In the genomic region with DNA sequence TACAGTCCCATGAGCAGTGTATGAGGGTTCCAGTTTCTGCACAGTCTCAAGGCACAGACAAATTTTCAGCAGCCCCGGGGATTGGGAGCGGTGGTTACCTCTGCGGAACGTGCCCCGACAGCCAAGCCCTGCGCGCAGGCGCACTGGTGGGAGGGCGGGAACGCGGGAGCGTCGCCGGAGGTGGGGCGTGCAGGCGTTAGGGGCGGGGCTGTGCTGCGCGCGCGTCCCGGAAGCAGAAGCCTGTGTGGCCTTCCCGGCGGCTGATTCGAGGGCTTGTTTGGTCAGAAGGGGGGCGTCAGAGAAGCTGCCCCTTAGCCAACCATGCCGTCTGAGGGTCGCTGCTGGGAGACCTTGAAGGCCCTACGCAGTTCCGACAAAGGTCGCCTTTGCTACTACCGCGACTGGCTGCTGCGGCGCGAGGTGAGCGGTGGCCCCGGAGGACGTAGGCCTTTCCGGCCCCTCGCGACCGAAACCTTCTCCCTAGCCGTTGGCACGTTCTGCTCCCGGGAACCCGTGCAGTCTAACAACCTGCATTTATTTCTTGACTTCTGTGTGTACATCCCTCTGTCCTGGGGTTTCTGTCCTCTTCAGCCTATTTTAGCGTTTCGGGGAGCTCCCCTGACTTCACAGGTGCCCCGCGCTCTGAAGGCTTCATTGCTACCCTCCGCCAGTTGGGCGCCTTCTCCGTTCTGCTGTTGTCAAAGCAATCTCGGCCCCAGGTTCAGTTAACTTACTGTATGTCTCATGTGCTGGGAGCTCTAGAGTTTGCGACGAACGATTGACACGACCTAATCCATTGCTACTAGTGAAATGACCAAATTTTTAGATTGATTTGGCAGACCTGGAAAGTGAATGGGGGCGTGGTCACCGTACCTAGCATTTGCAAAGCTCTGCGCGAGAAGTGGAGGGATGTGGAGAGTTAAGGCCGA, we compare ENCODE assay signal across 8 cellular contexts.
DNase-seq lines count a peak whose midpoint lies in the region; ATAC-seq and TF ChIP-seq lines count a peak whose summit lies in the region.

A gene with protein sequence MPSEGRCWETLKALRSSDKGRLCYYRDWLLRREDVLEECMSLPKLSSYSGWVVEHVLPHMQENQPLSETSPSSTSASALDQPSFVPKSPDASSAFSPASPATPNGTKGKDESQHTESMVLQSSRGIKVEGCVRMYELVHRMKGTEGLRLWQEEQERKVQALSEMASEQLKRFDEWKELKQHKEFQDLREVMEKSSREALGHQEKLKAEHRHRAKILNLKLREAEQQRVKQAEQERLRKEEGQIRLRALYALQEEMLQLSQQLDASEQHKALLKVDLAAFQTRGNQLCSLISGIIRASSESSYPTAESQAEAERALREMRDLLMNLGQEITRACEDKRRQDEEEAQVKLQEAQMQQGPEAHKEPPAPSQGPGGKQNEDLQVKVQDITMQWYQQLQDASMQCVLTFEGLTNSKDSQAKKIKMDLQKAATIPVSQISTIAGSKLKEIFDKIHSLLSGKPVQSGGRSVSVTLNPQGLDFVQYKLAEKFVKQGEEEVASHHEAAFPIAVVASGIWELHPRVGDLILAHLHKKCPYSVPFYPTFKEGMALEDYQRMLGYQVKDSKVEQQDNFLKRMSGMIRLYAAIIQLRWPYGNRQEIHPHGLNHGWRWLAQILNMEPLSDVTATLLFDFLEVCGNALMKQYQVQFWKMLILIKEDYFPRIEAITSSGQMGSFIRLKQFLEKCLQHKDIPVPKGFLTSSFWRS (plus strand): TSS at position 235 of the 929 bp plus-strand sequence. CDS start 87 bp downstream, at position 322.

- no peaks in the 10 kb centered on the region for H3K27me3 ChIP-seq in GM06990 (replicated peaks; ENCODE audit: control insufficient read depth, insufficient read depth, low read length)

- peak within 1 kb of the TSS; percentile 82 for H3K9ac ChIP-seq in SK-N-MC (ENCODE audit: insufficient read length)

- no peak within 1 kb of the TSS for H3K27ac ChIP-seq in SK-N-MC

- peak; percentile 83 for ATAC-seq in HG02571 (IDR thresholded peaks at IDR 0.05; ENCODE audit: unreplicated experiment)

- peaks cover 31% of the 10 kb centered on the region for H3K4me1 Mint-ChIP-seq in activated naive CD4-positive, alpha-beta T cell treated with anti-CD3 and anti-CD28 coated beads, Interleukin-2, amount 10 ng/mL, durations not matched to agents 7 days and 5 days

- H3K27me3 Mint-ChIP-seq in activated naive CD4-positive, alpha-beta T cell treated with anti-CD3 and anti-CD28 coated beads, Interleukin-2, amount 10 ng/mL, durations not matched to agents 7 days and 5 days = no peaks in the 10 kb centered on the region

- DNase-seq in GM06990 (ENCODE audit: extremely low read depth, insufficient read length) (peak; percentile 97), NCI-H1048 (lab: John Stamatoyannopoulos, UW) (peak; percentile 88), SK-N-MC (ENCODE audit: low read depth, low spot score) (peak; percentile 18), germinal center (ENCODE audit: low spot score) (peak; percentile 100), nucleus accumbens (lab: John Stamatoyannopoulos, UW) (peak in 55 of 56 donors; percentile 51 to 98 (median 91)), superior temporal gyrus (ENCODE audit: extremely low spot score) (peak; percentile 94)
- peak; percentile 96 for DNase-seq in activated naive CD4-positive, alpha-beta T cell treated with anti-CD3 and anti-CD28 coated beads, Interleukin-2, amount 10 ng/mL, durations not matched to agents 7 days and 5 days

- CTCF ChIA-PET in activated naive CD4-positive, alpha-beta T cell treated with anti-CD3 and anti-CD28 coated beads, Interleukin-2, amount 10 ng/mL, durations not matched to agents 7 days and 5 days (lab: Charles Lee) = interaction anchor here (0.6 kb wide), 1 partner anchor 66 kb away, joined by 3 read pairs; no protein-coding TSS in a partner anchor

- H3K36me3 Mint-ChIP-seq in activated naive CD4-positive, alpha-beta T cell treated with anti-CD3 and anti-CD28 coated beads, Interleukin-2, amount 10 ng/mL, durations not matched to agents 7 days and 5 days = peaks cover 33% of the 10 kb centered on the region

- TF ChIP-seq CTCF in GM06990 (IDR thresholded peaks at IDR 0.05; ENCODE audit: insufficient read depth, low read length, poor library complexity, severe bottlenecking) = no peak

- H3K9me3 ChIP-seq in SK-N-MC (ENCODE audit: low read depth, low read length) = no peaks in the 10 kb centered on the region

- H3K36me3 ChIP-seq in GM06990 (ENCODE audit: control insufficient read depth, insufficient read depth, low read length) = no peaks in the 10 kb centered on the region; the same call in 1 of the 2 replicates
- H3K36me3 ChIP-seq in SK-N-MC (ENCODE audit: insufficient read depth, low read length) = peaks cover 13% of the 10 kb centered on the region

- H3K4me3 ChIP-seq in GM06990 (replicated peaks; ENCODE audit: low read depth, low read length) (peak within 1 kb of the TSS; percentile 76), SK-N-MC (peak within 1 kb of the TSS; percentile 89)

- no peaks in the 10 kb centered on the region for H3K9me3 Mint-ChIP-seq in activated naive CD4-positive, alpha-beta T cell treated with anti-CD3 and anti-CD28 coated beads, Interleukin-2, amount 10 ng/mL, durations not matched to agents 7 days and 5 days

- H3K27ac Mint-ChIP-seq in activated naive CD4-positive, alpha-beta T cell treated with anti-CD3 and anti-CD28 coated beads, Interleukin-2, amount 10 ng/mL, durations not matched to agents 7 days and 5 days = peak within 1 kb of the TSS; percentile 98

- peak within 1 kb of the TSS; percentile 100 for H3K4me3 Mint-ChIP-seq in activated naive CD4-positive, alpha-beta T cell treated with anti-CD3 and anti-CD28 coated beads, Interleukin-2, amount 10 ng/mL, durations not matched to agents 7 days and 5 days

Comparison
In these comparisons a context has a peak if more than half of its experiments do, and no peak if none do; other contexts are left out.
1. DNase-seq: peak in every context shown above with its lines; median percentile 100 in germinal center; 97 in GM06990; 96 in activated naive CD4-positive, alpha-beta T cell treated with anti-CD3 and anti-CD28 coated beads, Interleukin-2, amount 10 ng/mL, durations not matched to agents 7 days and 5 days; 94 in superior temporal gyrus; 91 in nucleus accumbens; 88 in NCI-H1048; 18 in SK-N-MC.